ENCODE assay signal across 18 cellular contexts in genomic region chr1:8297245-8297644, GRCh38. TPM values are rescaled to one million over a fixed set of nuclear protein-coding genes. Genes with fewer than 3 reads are reported as not detected.
A peak's percentile ranks its signal among the peaks of the same experiment; 100 is the strongest.
DNase-seq lines count a peak whose midpoint lies in the region; ATAC-seq and TF ChIP-seq lines count a peak whose summit lies in the region.
"Had no signal": no experiment of that assay in that cellular context is flagged by ENCODE, and none has a peak within 500 bp of the region (broad histone marks: within the 10 kb centered on the region; RNA-seq: fewer than 3 reads in every experiment).

No MANE protein-coding gene starts in this region.

- no peak overlapping the region for H3K4me2 ChIP-seq in H9 (ENCODE audit: insufficient read depth, insufficient read length, low read length)
- H3K4me2 ChIP-seq: KMS-11 had no signal

- H2BK12ac ChIP-seq in H9 (ENCODE audit: insufficient read length, low read depth, low read length) = no peak overlapping the region

- H3K23ac ChIP-seq in H9 (ENCODE audit: insufficient read length, low read depth, low read length) = no peak overlapping the region

- H3K9ac ChIP-seq in H9 (ENCODE audit: extremely low read depth, insufficient read length, low read length) (no peak overlapping the region), endodermal cell (ENCODE audit: extremely low read depth, low read length, poor library complexity, severe bottlenecking) (no peak overlapping the region)
- H3K9ac ChIP-seq: KMS-11 had no signal

- no peak overlapping the region for H2BK15ac ChIP-seq in H9 (ENCODE audit: low read depth, low read length)

- H3T11ph ChIP-seq in H9 (ENCODE audit: low read length) = no peak overlapping the region

- H3K23me2 ChIP-seq in H9 (ENCODE audit: insufficient read length, low read depth, low read length, poor library complexity, severe bottlenecking) = no peaks in the 10 kb centered on the region

- no peak overlapping the region for H3K4ac ChIP-seq in H9 (ENCODE audit: low read depth, low read length)

- H3K36me3 ChIP-seq in endodermal cell (ENCODE audit: control insufficient read depth, insufficient read depth, low read length) (no peaks in the 10 kb centered on the region), thyroid gland (no peaks in the 10 kb centered on the region)
- H3K36me3 ChIP-seq: SJSA1 had no signal

- H3K27ac Mint-ChIP-seq in H9 (no peak overlapping the region; a peak in 1 of 7 replicates), endodermal cell (no peak overlapping the region)
- H3K27ac Mint-ChIP-seq: CD14-positive monocyte had no signal

- H2BK20ac ChIP-seq in H9 (ENCODE audit: low read depth, low read length, poor library complexity, severe bottlenecking) = no peak overlapping the region

- intact Hi-C loops in thyroid gland (cut with DNase I) = no loop called here

- H3K4me1 ChIP-seq in H9 (ENCODE audit: insufficient read depth, low read length) = no peaks in the 10 kb centered on the region
- H3K4me1 ChIP-seq in endodermal cell (ENCODE audit: control insufficient read depth, insufficient read depth, low read length) = no peaks in the 10 kb centered on the region
- H3K4me1 ChIP-seq in thyroid gland = peaks cover 0 to 13% of the 10 kb centered on the region in 2 donors
- H3K4me1 ChIP-seq: SJSA1 had no signal

- H2AK5ac ChIP-seq in H9 (ENCODE audit: insufficient read length, low read length) = no peak overlapping the region

- DNase-seq in NCI-H146 (lab: John Stamatoyannopoulos, UW) (peak; percentile 13), NCI-H146 treated with DMSO at 0.1 percent for 48 hours (lab: John Stamatoyannopoulos, UW; ENCODE audit: unreplicated experiment) (no peak), H9 (no peak), NCI-H510A treated with DMSO at 0.1 percent for 48 hours (lab: John Stamatoyannopoulos, UW) (peak; percentile 71), endodermal cell (peak; percentile 49), thyroid gland (no peak)
- DNase-seq: Caco-2, GF-D8, HCEC 1CT, NCI-H1092, NCI-H1930, T-helper 1 cell had no signal

- no peaks in the 10 kb centered on the region for H3K79me2 ChIP-seq in H9 (ENCODE audit: insufficient read depth, low read length)

- no peak overlapping the region for H3K14ac ChIP-seq in H9 (ENCODE audit: insufficient read depth, low read length)

- H3K9me3 ChIP-seq in H9 (ENCODE audit: control insufficient read depth, low read depth, low read length) = no peaks in the 10 kb centered on the region
- H3K9me3 ChIP-seq in endodermal cell (ENCODE audit: control insufficient read depth, low read length) = no peaks in the 10 kb centered on the region
- H3K9me3 ChIP-seq in thyroid gland = no peaks in the 10 kb centered on the region
- H3K9me3 ChIP-seq: Caco-2, SJSA1 had no signal

- H3K27me3 Mint-ChIP-seq in H9 (ENCODE audit: low read depth) = no peaks in the 10 kb centered on the region
- H3K27me3 Mint-ChIP-seq in endodermal cell (ENCODE audit: insufficient read depth) = peaks cover 18% of the 10 kb centered on the region

- H4K5ac ChIP-seq in H9 (ENCODE audit: insufficient read length, low read depth, low read length) = no peak overlapping the region

- H3K9me3 Mint-ChIP-seq in H9 (no peaks in the 10 kb centered on the region), endodermal cell (peaks cover 2% of the 10 kb centered on the region)

- no CpG with 5 or more reads among the region's 4 CpGs for WGBS in H9 (ENCODE audit: extremely low coverage, insufficient read length, low lambda C conversion rate)
- WGBS in endodermal cell (ENCODE audit: insufficient coverage in 1 of 2, insufficient read length in 1 of 2), 2 experiments = 83 to 94% methylated on average over 3 to 4 of the region's 4 CpGs
- 93% methylated on average over 4 of the region's 4 CpGs for WGBS in thyroid gland, 2 donors

- no peaks in the 10 kb centered on the region for H3K79me1 ChIP-seq in H9 (ENCODE audit: insufficient read depth, low read depth, low read length, poor library complexity, severe bottlenecking)

- H3K4me1 Mint-ChIP-seq in H9 (peaks cover 14% of the 10 kb centered on the region in 2 experiments), endodermal cell (peaks cover 10% of the 10 kb centered on the region)
- H3K4me1 Mint-ChIP-seq: CD14-positive monocyte had no signal

- ATAC-seq in GM21619 (IDR thresholded peaks at IDR 0.05; ENCODE audit: unreplicated experiment) = no peak
- no peak for ATAC-seq in GM21390 (IDR thresholded peaks at IDR 0.05; ENCODE audit: unreplicated experiment)

- no peak for TF ChIP-seq POLR2A in thyroid gland (IDR thresholded peaks at IDR 0.05)

- H3K27me3 ChIP-seq in H9 (ENCODE audit: insufficient read depth, low read length) = no peaks in the 10 kb centered on the region
- peaks cover 11% of the 10 kb centered on the region for H3K27me3 ChIP-seq in endodermal cell (ENCODE audit: control insufficient read depth, insufficient read depth, low read length, poor library complexity, severe bottlenecking)
- H3K27me3 ChIP-seq in thyroid gland = no peaks in the 10 kb centered on the region
- H3K27me3 ChIP-seq: SJSA1 had no signal

- no peak overlapping the region for H4K91ac ChIP-seq in H9 (ENCODE audit: insufficient read length, low read depth, low read length)

- H3K27ac ChIP-seq in H9 (ENCODE audit: insufficient read length, low read depth, low read length) = no peak overlapping the region
- H3K27ac ChIP-seq in endodermal cell (ENCODE audit: low read depth, low read length) = no peak overlapping the region
- H3K27ac ChIP-seq in thyroid gland = no peak overlapping the region
- H3K27ac ChIP-seq: HL-60, KMS-11, SJSA1 had no signal

- no peak overlapping the region for H2BK5ac ChIP-seq in H9 (ENCODE audit: insufficient read length, low read length)

- peak overlapping the region; percentile 45 for H2AFZ ChIP-seq in H9 (ENCODE audit: low read length)

- H3K36me3 Mint-ChIP-seq in H9 (ENCODE audit: insufficient read depth in 1 of 3, low read depth in 3 of 3) (no peaks in the 10 kb centered on the region), endodermal cell (ENCODE audit: low read depth) (no peaks in the 10 kb centered on the region)
- H3K36me3 Mint-ChIP-seq: CD14-positive monocyte had no signal

- H3K18ac ChIP-seq in H9 (ENCODE audit: insufficient read length, low read depth, low read length) = no peak overlapping the region

- H3K56ac ChIP-seq in H9 (ENCODE audit: insufficient read length, low read depth, low read length) = no peak overlapping the region

- H4K8ac ChIP-seq in H9 (replicated peaks; ENCODE audit: insufficient read length, low read depth, low read length) = no peak overlapping the region

- H2BK120ac ChIP-seq in H9 (ENCODE audit: low read depth, low read length, poor library complexity, severe bottlenecking) = no peak overlapping the region

- H3K4me3 Mint-ChIP-seq in H9 = no peak overlapping the region
- H3K4me3 Mint-ChIP-seq in endodermal cell = no peak overlapping the region
- H3K4me3 Mint-ChIP-seq: CD14-positive monocyte had no signal

- H3K4me3 ChIP-seq in endodermal cell (ENCODE audit: low read length) (peak overlapping the region; percentile 9), thyroid gland (replicated peaks in 1 of 3) (no peak overlapping the region)
- H3K4me3 ChIP-seq: SJSA1 had no signal

- H4K20me1 ChIP-seq in H9 (ENCODE audit: control insufficient read depth, insufficient read depth, insufficient read length) = no peaks in the 10 kb centered on the region

- TF ChIP-seq CTCF in H9 (conservative IDR thresholded peaks at IDR 0.05) (no peak), endodermal cell (conservative IDR thresholded peaks at IDR 0.05) (no peak), thyroid gland (IDR thresholded peaks at IDR 0.05) (no peak)

RNA-seq across cellular contexts. Expression of gene SLC45A1, which starts 20.7 kb away (rescaled TPM):
- total RNA-seq in H9 (2021) (0.63 and 1.1 TPM in 2 replicates), endodermal cell (under 1 TPM in 1 of 2 donors, not detected in 1; 0.42 TPM), thyroid gland (1 to 10 TPM; 1.6 to 4.8 (median 3.0) TPM)
- 2.4 TPM for polyA plus RNA-seq in endodermal cell (2013, experiment 1 of 2)
- 2.3 TPM for polyA plus RNA-seq in endodermal cell (2013, experiment 2 of 2)
- polyA plus RNA-seq: CD14-positive monocyte had no signal

Comparison
In these comparisons a context has a peak if more than half of its experiments do, and no peak if none do; other contexts are left out.
1. DNase-seq: peak in NCI-H146 (single experiment), NCI-H510A treated with DMSO at 0.1 percent for 48 hours (single experiment) and endodermal cell (single experiment); none in NCI-H146 treated with DMSO at 0.1 percent for 48 hours (single experiment), H9 (single experiment) and thyroid gland (0 of 2).